ENCODE assay signal across 1 cellular context in genomic region chr9:137435980-137436760, GRCh38.
A peak's percentile ranks its signal among the peaks of the same experiment; 100 is the strongest.
TF ChIP-seq lines count a peak whose summit lies in the region.

No MANE protein-coding gene starts in this region.

TF ChIP-seq in K562, 482 proteins besides CTCF, POLR2A, EP300 and RAD21 (continued from another document and continues in another):
- TF ChIP-seq HBP1 (CRISPR knock-in tag; IDR thresholded peaks at IDR 0.05) (no peak), GATAD2A (IDR thresholded peaks at IDR 0.05) (no peak), EGR1 (conservative IDR thresholded peaks at IDR 0.05) (peak; percentile 99), ZBTB8A (IDR thresholded peaks at IDR 0.05; ENCODE audit: partially characterized antibody) (no peak), SRF (CRISPR knock-in tag; IDR thresholded peaks at IDR 0.05) (no peak), FOXK2 (conservative IDR thresholded peaks at IDR 0.05 in 1 of 2, IDR thresholded peaks at IDR 0.05 in 1 of 2; ENCODE audit: low read depth in 2 of 2) (0 out of 4 replicates have a peak, but pooled peaks of 1 of the 2 experiments have one; percentile 41), SMAD4 (CRISPR knock-in tag; conservative IDR thresholded peaks at IDR 0.05) (peak; percentile 59; the same call in 1 of the 2 replicates), GTF2B (IDR thresholded peaks at IDR 0.05; ENCODE audit: extremely low read depth, insufficient read length) (no peak), CHD2 (IDR thresholded peaks at IDR 0.05; ENCODE audit: low read depth, low read length) (no peak), ELF1 (tag; IDR thresholded peaks at IDR 0.05) (no peak), FOXP1 (CRISPR knock-in tag; IDR thresholded peaks at IDR 0.05) (no peak), ZNF165 (CRISPR knock-in tag; IDR thresholded peaks at IDR 0.05; ENCODE audit: borderline replicate concordance) (no peak), RBM25 (IDR thresholded peaks at IDR 0.05; ENCODE audit: low read depth, low read length, severe bottlenecking) (no peak), GMEB1 (CRISPR knock-in tag; IDR thresholded peaks at IDR 0.05) (no peak), PCBP2 (IDR thresholded peaks at IDR 0.05; ENCODE audit: low read depth, low read length, poor library complexity, severe bottlenecking) (no peak), RFX7 (CRISPR knock-in tag; IDR thresholded peaks at IDR 0.05) (no peak), MEF2D (tag; conservative IDR thresholded peaks at IDR 0.05; ENCODE audit: low read depth) (no peak), ZMIZ1 (IDR thresholded peaks at IDR 0.05; ENCODE audit: low read depth in 2 of 2, low read length in 2 of 2) (no peak), MGA (IDR thresholded peaks at IDR 0.05) (no peak), PHB2 (IDR thresholded peaks at IDR 0.05; ENCODE audit: low read depth) (no peak), TGIF2 (CRISPR knock-in tag; IDR thresholded peaks at IDR 0.05) (no peak), FOS (IDR thresholded peaks at IDR 0.05; ENCODE audit: extremely low read depth, insufficient read length) (peak; percentile 52), SMC3 (conservative IDR thresholded peaks at IDR 0.05; ENCODE audit: insufficient read depth, low read depth, low read length) (no peak), BCOR (IDR thresholded peaks at IDR 0.05) (no peak), KLF13 (tag; IDR thresholded peaks at IDR 0.05; ENCODE audit: borderline replicate concordance, low read depth) (no peak), DPF2 (IDR thresholded peaks at IDR 0.05) (peak; percentile 82), NR3C1 (CRISPR knock-in tag; IDR thresholded peaks at IDR 0.05) (no peak), PATZ1 (CRISPR knock-in tag; IDR thresholded peaks at IDR 0.05; ENCODE audit: borderline replicate concordance) (no peak), ATF4 (CRISPR knock-in tag; IDR thresholded peaks at IDR 0.05) (0 out of 2 replicates have a peak, but pooled peaks have one; percentile 38), RHOXF2B (CRISPR knock-in tag; conservative IDR thresholded peaks at IDR 0.05) (no peak), PTTG1 (tag; IDR thresholded peaks at IDR 0.05; ENCODE audit: low read depth) (no peak), ZNF75A (CRISPR knock-in tag; IDR thresholded peaks at IDR 0.05) (no peak), KLF1 (tag; IDR thresholded peaks at IDR 0.05) (no peak), TFAP4 (CRISPR knock-in tag; IDR thresholded peaks at IDR 0.05; ENCODE audit: borderline replicate concordance) (peak; percentile 73), ZNF436 (CRISPR knock-in tag; IDR thresholded peaks at IDR 0.05) (no peak)
